Comparison of ENCODE assay signal across 8 cellular contexts in genomic region chr7:30800785-30801252, GRCh38. TPM values are rescaled to one million over a fixed set of nuclear protein-coding genes. Genes with fewer than 3 reads are reported as not detected.
DNase-seq lines count a peak whose midpoint lies in the region; ATAC-seq, FAIRE-seq and TF ChIP-seq lines count a peak whose summit lies in the region.

No MANE protein-coding gene starts in this region.

- peak overlapping the region; percentile 35 for H3K27ac Mint-ChIP-seq in neural crest cell (ENCODE audit: unreplicated experiment)

- no peak overlapping the region for H3K4me2 ChIP-seq in A549

- H3K9me3 ChIP-seq in A549, result no peaks in the 10 kb centered on the region

- peak; percentile 84 for TF ChIP-seq CTCF in A549 (IDR thresholded peaks at IDR 0.05)
- TF ChIP-seq CTCF in WI38 (IDR thresholded peaks at IDR 0.05; ENCODE audit: low read depth, low read length), result peak; percentile 52
- TF ChIP-seq CTCF in fibroblast of pulmonary artery (IDR thresholded peaks at IDR 0.05; ENCODE audit: low read length, missing control alignments), result peak; percentile 74
- peak; percentile 79 for TF ChIP-seq CTCF in neural crest cell (conservative IDR thresholded peaks at IDR 0.05)

- FAIRE-seq in A549 (lab: Jason Lieb, UNC), result no peak

- H3K4me3 Mint-ChIP-seq in neural crest cell, result no peak overlapping the region

- H3K36me3 Mint-ChIP-seq in neural crest cell (ENCODE audit: low read depth), result peaks cover 3% of the 10 kb centered on the region

- H3K27me3 Mint-ChIP-seq in neural crest cell (ENCODE audit: low read depth), result no peaks in the 10 kb centered on the region

- CTCF ChIA-PET in A549 (lab: Yijun Ruan, JAX), result interaction anchor here (0.9 to 2.1 kb wide), 16 partner anchors 13 to 324 kb away, joined by 3 to 23 read pairs (median 3); no protein-coding TSS in a partner anchor

- H3K4me3 ChIP-seq in A549 (no peak overlapping the region), WI38 (ENCODE audit: low read depth, low read length) (no peak overlapping the region), fibroblast of pulmonary artery (replicated peaks; ENCODE audit: low read depth, low read length) (no peak overlapping the region)

- POLR2A ChIA-PET in A549 (lab: Yijun Ruan, JAX), result no interaction called here

- peaks cover 2% of the 10 kb centered on the region for H3K9me3 Mint-ChIP-seq in neural crest cell

- TF ChIP-seq RAD21 in A549 (conservative IDR thresholded peaks at IDR 0.05 in 1 of 2, IDR thresholded peaks at IDR 0.05 in 1 of 2), result peak; percentile 87 to 90

- ATAC-seq in A549 (peak; percentile 81 to 91; a peak in 5 of 6 replicates), HG02852 (IDR thresholded peaks at IDR 0.05; ENCODE audit: unreplicated experiment) (peak; percentile 42), HG03045 (IDR thresholded peaks at IDR 0.05; ENCODE audit: unreplicated experiment) (no peak)

- H3K4me1 Mint-ChIP-seq in neural crest cell, result peaks cover 18% of the 10 kb centered on the region

- TF ChIP-seq POLR2A in A549 (IDR thresholded peaks at IDR 0.05; ENCODE audit: low read length), result no peak

- DNase-seq in A549 (ENCODE audit: low read depth in 1 of 2, low spot score in 1 of 2) (peak; percentile 58 to 79), GM04504 (ENCODE audit: low read depth) (peak; percentile 75), NCI-H2171 treated with DMSO at 0.1 percent for 48 hours (lab: John Stamatoyannopoulos, UW) (peak; percentile 78), fibroblast of pulmonary artery (ENCODE audit: low read depth) (peak; percentile 90), neural crest cell (ENCODE audit: low read depth, low spot score) (peak; percentile 30)

- H3K27ac ChIP-seq in A549, result no peak overlapping the region

- whole genome bisulfite sequencing in A549 (ENCODE audit: missing lambda C conversion rate), result 43% methylated on average over 3 of the region's 6 CpGs

- no peak for TF ChIP-seq EP300 in A549 (IDR thresholded peaks at IDR 0.05)

- H3K4me1 ChIP-seq in A549, result peaks cover 19% of the 10 kb centered on the region

TF ChIP-seq in A549, 52 proteins besides CTCF, POLR2A, EP300 and RAD21:
- no peak for TF ChIP-seq MAFK (IDR thresholded peaks at IDR 0.05; ENCODE audit: partially characterized antibody)
- TF ChIP-seq FOSL2 (IDR thresholded peaks at IDR 0.05), result no peak
- no peak for TF ChIP-seq FOSL2 (CRISPR knock-in tag; IDR thresholded peaks at IDR 0.05)
- no peak for TF ChIP-seq ESRRA (IDR thresholded peaks at IDR 0.05; ENCODE audit: borderline replicate concordance, low read length)
- peak; percentile 60 for TF ChIP-seq SMC3 (IDR thresholded peaks at IDR 0.05)
- no peak for TF ChIP-seq ATOH8 (CRISPR knock-in tag; IDR thresholded peaks at IDR 0.05; ENCODE audit: low read depth)
- peak; percentile 47 to 77; a peak in 2 of 4 replicates for TF ChIP-seq CEBPB (IDR thresholded peaks at IDR 0.05)
- no peak for TF ChIP-seq EHMT2 (IDR thresholded peaks at IDR 0.05; ENCODE audit: low read depth)
- no peak for TF ChIP-seq PHF8 (IDR thresholded peaks at IDR 0.05; ENCODE audit: borderline replicate concordance, low read depth)

RNA-seq across cellular contexts. Expression of gene MINDY4, which starts 29.6 kb away (rescaled TPM):
- polyA plus RNA-seq in A549 (2011; rRNA removed), result 1.8 and 2.9 TPM in 2 replicates
- 1.9 and 2.1 TPM in 2 replicates for polyA plus RNA-seq in A549 (2012; cell fraction: cytosol; rRNA removed)
- 3.3 and 4.5 TPM in 2 replicates for polyA plus RNA-seq in A549 (2012; cell fraction: nucleus; rRNA removed)
- polyA plus RNA-seq in A549 (2017; fragmentation: RNase III; extraction: RNeasy Plus Mini Kit Qiagen cat#74134 plus additional on column Dnase treatment), result 3.6 TPM in 3 replicates
- 4.3 and 4.7 TPM in 2 replicates for polyA minus RNA-seq in A549 (2011; rRNA and poly(A)+ RNA removed)
- total RNA-seq in neural crest cell, result 8.6 and 9.2 TPM in 2 replicates

RNA-seq across cellular contexts. Expression of gene INMT, which starts 48.9 kb away (rescaled TPM):
- polyA plus RNA-seq in A549 (2011; rRNA removed), result not detected in 2 replicates
- polyA plus RNA-seq in A549 (2012; cell fraction: cytosol; rRNA removed), result not detected in 2 replicates
- not detected in 2 replicates for polyA plus RNA-seq in A549 (2012; cell fraction: nucleus; rRNA removed)
- 0.03 TPM in 1 of 3 replicates, not detected in the others for polyA plus RNA-seq in A549 (2017; fragmentation: RNase III; extraction: RNeasy Plus Mini Kit Qiagen cat#74134 plus additional on column Dnase treatment)
- not detected in 2 replicates for polyA minus RNA-seq in A549 (2011; rRNA and poly(A)+ RNA removed)
- total RNA-seq in neural crest cell, result 0.34 and 0.77 TPM in 2 replicates

Comparison
In these comparisons a context has a peak if more than half of its experiments do, and no peak if none do; other contexts are left out.
1. DNase-seq: peak in every context shown above with its lines; median percentile 90 in fibroblast of pulmonary artery; 78 in NCI-H2171 treated with DMSO at 0.1 percent for 48 hours; 75 in GM04504; 68 in A549; 30 in neural crest cell.